1 cellular context compared by ENCODE assay signal in genomic region chr11:102229510-102230119, GRCh38.
TF ChIP-seq lines count a peak whose summit lies in the region.

No MANE protein-coding gene starts in this region.

TF ChIP-seq in HepG2, 621 proteins besides CTCF, POLR2A, EP300 and RAD21 (continued from another document):
- TF ChIP-seq ISL2 (CRISPR knock-in tag; IDR thresholded peaks at IDR 0.05) = peak; percentile 54; the same call in 1 of the 2 replicates
- TF ChIP-seq ATF7-NPFF (CRISPR knock-in tag; IDR thresholded peaks at IDR 0.05; ENCODE audit: low read depth) = no peak
- no peak for TF ChIP-seq ZNF691 (CRISPR knock-in tag; IDR thresholded peaks at IDR 0.05; ENCODE audit: borderline replicate concordance, low read depth)
- TF ChIP-seq ZNF724P (CRISPR knock-in tag; IDR thresholded peaks at IDR 0.05; ENCODE audit: borderline replicate concordance) = no peak
- 0 out of 2 replicates have a peak, but pooled peaks have one; percentile 15 for TF ChIP-seq ZNF574 (CRISPR knock-in tag; IDR thresholded peaks at IDR 0.05)
- TF ChIP-seq RCOR2 (CRISPR knock-in tag; IDR thresholded peaks at IDR 0.05) = 0 out of 2 replicates have a peak, but pooled peaks have one; percentile 34
- TF ChIP-seq POGK (CRISPR knock-in tag; conservative IDR thresholded peaks at IDR 0.05) = 0 out of 2 replicates have a peak, but pooled peaks have one; percentile 23
- no peak for TF ChIP-seq ATAD3A (CRISPR knock-in tag; IDR thresholded peaks at IDR 0.05)
- no peak for TF ChIP-seq ZNF414 (CRISPR knock-in tag; IDR thresholded peaks at IDR 0.05)
- TF ChIP-seq EED (CRISPR knock-in tag; IDR thresholded peaks at IDR 0.05) = no peak
